ENCODE assay signal across 13 cellular contexts in the genomic region with DNA sequence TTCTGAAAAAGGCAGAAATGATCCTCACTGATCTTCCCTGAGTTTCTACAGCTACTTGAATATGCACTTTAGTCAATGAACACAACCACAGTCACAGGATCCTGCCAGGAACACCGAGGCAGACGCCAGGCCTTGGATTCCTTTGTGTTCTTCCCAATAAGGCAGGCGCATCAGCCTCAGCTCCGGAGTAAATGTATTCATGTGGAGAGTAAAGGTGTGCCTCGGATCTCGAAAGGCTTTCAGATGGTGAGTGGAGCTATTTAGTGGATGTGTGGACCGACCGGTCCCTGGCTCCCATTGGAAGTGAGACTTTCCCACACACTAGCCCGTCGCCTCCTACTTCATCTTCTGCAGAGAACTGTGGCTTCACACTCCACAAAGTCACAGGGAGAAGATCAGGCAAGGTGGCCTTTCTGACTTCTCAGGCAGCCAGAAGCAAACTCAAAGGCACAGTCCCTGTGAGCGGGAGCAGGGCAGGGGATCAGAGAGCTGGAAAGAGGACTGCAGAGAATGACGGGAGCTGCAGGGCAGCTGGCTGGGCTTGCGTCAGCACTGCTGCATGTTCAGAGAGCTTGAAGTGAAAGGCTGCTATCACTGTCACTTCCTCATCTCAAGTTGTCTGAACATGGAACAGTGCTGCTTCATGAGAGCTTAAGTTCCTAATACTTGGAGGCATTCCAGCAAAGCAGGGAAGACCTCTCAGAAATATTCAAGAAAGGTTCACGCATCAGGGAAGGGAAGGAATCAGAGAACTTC. TPM values are rescaled to one million over a fixed set of nuclear protein-coding genes. Genes with fewer than 3 reads are reported as not detected.
A peak's percentile ranks its signal among the peaks of the same experiment; 100 is the strongest.
DNase-seq lines count a peak whose midpoint lies in the region; TF ChIP-seq lines count a peak whose summit lies in the region.
"Had no signal": no experiment of that assay in that cellular context is flagged by ENCODE, and none has a peak within 500 bp of the region (broad histone marks: within the 10 kb centered on the region; RNA-seq: fewer than 3 reads in every experiment).

No MANE protein-coding gene starts in this region.

- H3K14ac ChIP-seq in mesenchymal stem cell (ENCODE audit: low read length in 2 of 2) = no peak overlapping the region

- H3K27me3 ChIP-seq in mesenchymal stem cell (ENCODE audit: control insufficient read depth in 1 of 2, insufficient read depth in 1 of 2, low read length in 2 of 2) (no peaks in the 10 kb centered on the region), breast epithelium (no peaks in the 10 kb centered on the region)
- H3K27me3 ChIP-seq: brain microvascular endothelial cell had no signal

- no peak overlapping the region for H2AK5ac ChIP-seq in mesenchymal stem cell (ENCODE audit: low read length, severe bottlenecking)

- no peak overlapping the region for H2BK15ac ChIP-seq in mesenchymal stem cell (ENCODE audit: low read depth, poor library complexity, severe bottlenecking)

- H3K9ac ChIP-seq in mesenchymal stem cell (ENCODE audit: low read length) = no peak overlapping the region
- H3K9ac ChIP-seq: parathyroid adenoma had no signal

- H3K4me1 Mint-ChIP-seq in CD14-positive monocyte = peaks cover 29% of the 10 kb centered on the region

- no peak overlapping the region for H3K4me2 ChIP-seq in mesenchymal stem cell (ENCODE audit: low read length, poor library complexity, severe bottlenecking)

- no peak for TF ChIP-seq POLR2A in breast epithelium (IDR thresholded peaks at IDR 0.05)

- H3K27me3 Mint-ChIP-seq in CD14-positive monocyte (ENCODE audit: low read depth in 3 of 3) = no peaks in the 10 kb centered on the region

- peak overlapping the region; percentile 16 to 47 for H3K4me3 Mint-ChIP-seq in CD14-positive monocyte

- peaks cover 0 to 3% (median 0%) of the 10 kb centered on the region in 7 donors for H3K9me3 Mint-ChIP-seq in CD14-positive monocyte

- peak overlapping the region; percentile 51 for H3K27ac ChIP-seq in KOPT-K1 (ENCODE audit: low read depth, low read length, poor library complexity, severe bottlenecking)
- H3K27ac ChIP-seq in cingulate gyrus (ENCODE audit: low read depth, low read length) = peak overlapping the region; percentile 7
- no peak overlapping the region for H3K27ac ChIP-seq in mesenchymal stem cell (ENCODE audit: low read length, poor library complexity, severe bottlenecking)
- H3K27ac ChIP-seq in breast epithelium = no peak overlapping the region
- H3K27ac ChIP-seq: brain microvascular endothelial cell, parathyroid adenoma, thoracic aorta had no signal

- H2BK5ac ChIP-seq in mesenchymal stem cell (ENCODE audit: low read depth, low read length, poor library complexity, severe bottlenecking) = no peak overlapping the region

- no peak overlapping the region for H3K4me3 ChIP-seq in mesenchymal stem cell (ENCODE audit: insufficient read depth in 1 of 2, low read depth in 1 of 2, low read length in 2 of 2)
- no peak overlapping the region for H3K4me3 ChIP-seq in breast epithelium
- H3K4me3 ChIP-seq: thoracic aorta had no signal

- H2AFZ ChIP-seq in mesenchymal stem cell (ENCODE audit: low read depth, low read length) = no peak overlapping the region
- H2AFZ ChIP-seq: parathyroid adenoma had no signal

- no peak overlapping the region for H3K4ac ChIP-seq in mesenchymal stem cell (ENCODE audit: low read depth in 1 of 2, low read length in 2 of 2)

- no peak overlapping the region for H4K8ac ChIP-seq in mesenchymal stem cell (ENCODE audit: low read length)

- H3K79me1 ChIP-seq in mesenchymal stem cell (replicated peaks; ENCODE audit: low read length, poor library complexity, severe bottlenecking) = peaks cover 2% of the 10 kb centered on the region

- H3K18ac ChIP-seq in mesenchymal stem cell (ENCODE audit: low read depth in 1 of 2, low read length in 2 of 2) = no peak overlapping the region

- H3K36me3 ChIP-seq in KOPT-K1 (ENCODE audit: insufficient read depth, low read length) (peaks cover 38% of the 10 kb centered on the region), mesenchymal stem cell (ENCODE audit: control insufficient read depth in 1 of 2, insufficient read depth in 2 of 2, low read depth in 1 of 2, low read length in 2 of 2) (peaks cover 29 to 30% of the 10 kb centered on the region in 2 experiments), breast epithelium (no peaks in the 10 kb centered on the region)

- TF ChIP-seq CTCF in CD14-positive monocyte (IDR thresholded peaks at IDR 0.05) (no peak), breast epithelium (IDR thresholded peaks at IDR 0.05) (no peak)

- H4K91ac ChIP-seq in mesenchymal stem cell (ENCODE audit: low read length) = no peak overlapping the region

- H3K36me3 Mint-ChIP-seq in CD14-positive monocyte = peaks cover 24 to 30% of the 10 kb centered on the region in 2 donors

- H3K23ac ChIP-seq in mesenchymal stem cell (ENCODE audit: low read length in 2 of 2) = no peak overlapping the region

- H3K4me1 ChIP-seq in mesenchymal stem cell (ENCODE audit: control insufficient read depth, insufficient read depth, low read depth, low read length) = peaks cover 1% of the 10 kb centered on the region
- no peaks in the 10 kb centered on the region for H3K4me1 ChIP-seq in breast epithelium
- H3K4me1 ChIP-seq: parathyroid adenoma had no signal

- WGBS in mesenchymal stem cell = 91% methylated on average over 11 of the region's 14 CpGs

- DNase-seq in CD14-positive monocyte (ENCODE audit: low spot score) = no peak
- peak; percentile 69 for DNase-seq in mesenchymal stem cell
- no peak for DNase-seq in ACHN
- DNase-seq in breast epithelium (ENCODE audit: low spot score in 2 of 2) = no peak
- no peak for DNase-seq in cerebellar nuclear complex (lab: John Stamatoyannopoulos, UW)
- DNase-seq in HuH-7.5 (ENCODE audit: low spot score) = no peak
- DNase-seq: brain microvascular endothelial cell, KG1, left colon had no signal

- peak overlapping the region in 4 of 7 donors; percentile 9 to 63 (median 53) for H3K27ac Mint-ChIP-seq in CD14-positive monocyte

- H2BK120ac ChIP-seq in mesenchymal stem cell (ENCODE audit: low read depth, low read length) = no peak overlapping the region

- no peak overlapping the region for H2BK12ac ChIP-seq in mesenchymal stem cell (ENCODE audit: low read length in 2 of 2)

- H3K9me3 ChIP-seq in KOPT-K1 (ENCODE audit: insufficient read depth, low read length, poor library complexity, severe bottlenecking) (no peaks in the 10 kb centered on the region), mesenchymal stem cell (ENCODE audit: control insufficient read depth, low read length) (no peaks in the 10 kb centered on the region), breast epithelium (no peaks in the 10 kb centered on the region)
- H3K9me3 ChIP-seq: thoracic aorta had no signal

- intact Hi-C loops in CD14-positive monocyte (cut with micrococcal nuclease) = no loop called here
- intact Hi-C loops in breast epithelium (cut with DNase I; ENCODE audit: low total_unique reads) = no loop called here

- in situ Hi-C loops in ACHN (cut with HindIII; ENCODE audit: low pct_ligation_motif_present, low pct_unique_long_range_greater_than_20kb, low sequenced_read_pairs) = no loop called here

RNA-seq across cellular contexts. Expression of gene TGFBRAP1, which starts 20.6 kb away (rescaled TPM):
- polyA plus RNA-seq in CD14-positive monocyte = 10 to 100 TPM in 1 of 2 donors, 1 to 10 TPM in 1; 10.0 to 10.5 TPM
- polyA plus RNA-seq in mesenchymal stem cell (2013, experiment 1 of 2) = 18.5 TPM
- 18.7 TPM for polyA plus RNA-seq in mesenchymal stem cell (2013, experiment 2 of 2)
- total RNA-seq in breast epithelium = 10 to 100 TPM; 24.6 to 29.8 (median 28.5) TPM

RNA-seq across cellular contexts. Expression of gene C2orf49, which starts 28.4 kb away (rescaled TPM):
- 10 to 100 TPM in 1 of 2 donors, 1 to 10 TPM in 1; 8.6 to 10.4 TPM for polyA plus RNA-seq in CD14-positive monocyte
- polyA plus RNA-seq in mesenchymal stem cell (2013, experiment 1 of 2) = 19.4 TPM
- polyA plus RNA-seq in mesenchymal stem cell (2013, experiment 2 of 2) = 18.0 TPM
- total RNA-seq in breast epithelium = 10 to 100 TPM; 20.0 to 31.6 (median 23.0) TPM

Comparison
In these comparisons a context has a peak if more than half of its experiments do, and no peak if none do; other contexts are left out.
1. H3K27ac ChIP-seq: peak in KOPT-K1 (single experiment) and cingulate gyrus (single experiment); none in mesenchymal stem cell (single experiment) and breast epithelium (0 of 2).